Comparison of ENCODE assay signal across 10 cellular contexts in genomic region chr9:34559616-34560546, GRCh38. TPM values are rescaled to one million over a fixed set of nuclear protein-coding genes. Genes with fewer than 3 reads are reported as not detected.
A peak's percentile ranks its signal among the peaks of the same experiment; 100 is the strongest.
DNase-seq lines count a peak whose midpoint lies in the region; ATAC-seq, FAIRE-seq and TF ChIP-seq lines count a peak whose summit lies in the region.
"Had no signal": no experiment of that assay in that cellular context is flagged by ENCODE, and none has a peak within 500 bp of the region (broad histone marks: within the 10 kb centered on the region; RNA-seq: fewer than 3 reads in every experiment).

No MANE protein-coding gene starts in this region.

- WGBS in body of pancreas, 2 donors: 20 to 25% methylated on average over 14 to 20 of the region's 21 CpGs
- 10 to 20% (median 15%) methylated on average over 21 of the region's 21 CpGs for WGBS in small intestine, 3 donors

- H3K4me1 ChIP-seq in body of pancreas (peaks cover 11% of the 10 kb centered on the region), small intestine (ENCODE audit: control insufficient read depth in 2 of 2, insufficient read depth in 1 of 2, low read depth in 1 of 2, low read length in 1 of 2) (peaks cover 0 to 5% of the 10 kb centered on the region in 2 donors)

- intact Hi-C loops in body of pancreas (cut with DNase I): no loop called here

- H3K9me3 ChIP-seq in body of pancreas (no peaks in the 10 kb centered on the region), small intestine (ENCODE audit: control insufficient read depth, low read depth) (no peaks in the 10 kb centered on the region)

- FAIRE-seq in small intestine (lab: Jason Lieb, UNC): no peak

- H3K27ac ChIP-seq in body of pancreas (no peak overlapping the region), small intestine (ENCODE audit: low read depth in 1 of 2, low read length in 1 of 2) (peak overlapping the region; percentile 22 to 92)
- H3K27ac ChIP-seq: tibial artery had no signal

- TF ChIP-seq CTCF in HFF-Myc (IDR thresholded peaks at IDR 0.05; ENCODE audit: low read depth, low read length, missing control alignments) (no peak), body of pancreas (IDR thresholded peaks at IDR 0.05) (no peak)

- H3K27me3 ChIP-seq in body of pancreas: no peaks in the 10 kb centered on the region
- H3K27me3 ChIP-seq in small intestine (ENCODE audit: control insufficient read depth in 2 of 2, insufficient read depth in 2 of 2, low read length in 2 of 2): peaks cover 0 to 4% of the 10 kb centered on the region in 2 donors

- ATAC-seq in body of pancreas: peak; percentile 54
- ATAC-seq in HG03571 (IDR thresholded peaks at IDR 0.05; ENCODE audit: unreplicated experiment): no peak
- ATAC-seq: T-helper 17 cell had no signal

- TF ChIP-seq POLR2A in body of pancreas (IDR thresholded peaks at IDR 0.05): no peak

- no peak overlapping the region for H3K4me3 ChIP-seq in HFF-Myc (replicated peaks; ENCODE audit: low read depth, low read length)
- H3K4me3 ChIP-seq in body of pancreas: no peak overlapping the region
- no peak overlapping the region for H3K4me3 ChIP-seq in small intestine (ENCODE audit: low read depth in 1 of 2, low read length in 2 of 2)
- H3K4me3 ChIP-seq: tibial artery had no signal

- H3K36me3 ChIP-seq in body of pancreas (replicated peaks in 1 of 2; ENCODE audit: insufficient read depth in 1 of 2, low read depth in 2 of 2) (no peaks in the 10 kb centered on the region), small intestine (ENCODE audit: control insufficient read depth in 2 of 2, insufficient read depth in 2 of 2, low read length in 2 of 2) (no peaks in the 10 kb centered on the region)
- H3K36me3 ChIP-seq: tibial artery had no signal

- DNase-seq in HFF-Myc (ENCODE audit: extremely low read depth, low read depth): peak; percentile 48
- DNase-seq in body of pancreas: peak in 3 of 4 donors; percentile 17 to 44 (median 40)
- DNase-seq in iPS-NIHi11 (ENCODE audit: low spot score): peak; percentile 57
- DNase-seq in small intestine: peak; percentile 90
- DNase-seq in DMS114 treated with DMSO at 0.1 percent for 48 hours (lab: John Stamatoyannopoulos, UW; ENCODE audit: unreplicated experiment): no peak
- no peak for DNase-seq in activated effector memory CD4-positive, alpha-beta T cell treated with Interleukin-2 at 50 U/mL for 16 hours
- DNase-seq in NCI-H2227 treated with DMSO at 0.1 percent for 48 hours (lab: John Stamatoyannopoulos, UW): no peak
- DNase-seq: T-helper 17 cell had no signal

RNA-seq across cellular contexts. Expression of gene CNTFR, which starts 29.6 kb away (rescaled TPM):
- total RNA-seq in body of pancreas: 10 to 100 TPM in 1 of 2 donors, 1 to 10 TPM in 1; 1.6 to 16.8 TPM
- polyA plus RNA-seq in small intestine: 1 to 10 TPM; 1.1 to 8.7 (median 3.0) TPM
- total RNA-seq: T-helper 17 cell had no signal

RNA-seq across cellular contexts. Expression of gene ENHO, which starts 37.1 kb away (rescaled TPM):
- total RNA-seq in body of pancreas: 1 to 10 TPM in 1 of 2 donors, not detected in 1; 2.9 TPM
- polyA plus RNA-seq in small intestine: 1 to 10 TPM; 1.8 to 8.9 (median 1.8) TPM

RNA-seq across cellular contexts. Expression of gene RPP25L, which starts 52.0 kb away (rescaled TPM):
- 10 to 100 TPM in 1 of 2 donors, 1 to 10 TPM in 1; 8.6 to 16.9 TPM for total RNA-seq in body of pancreas
- polyA plus RNA-seq in small intestine: 10 to 100 TPM; 54.5 to 93.7 (median 90.2) TPM

Comparison
In these comparisons a context has a peak if more than half of its experiments do, and no peak if none do; other contexts are left out.
1. DNase-seq: peak in HFF-Myc (single experiment), body of pancreas (3 of 4), iPS-NIHi11 (single experiment) and small intestine (single experiment); none in DMS114 treated with DMSO at 0.1 percent for 48 hours (single experiment), activated effector memory CD4-positive, alpha-beta T cell treated with Interleukin-2 at 50 U/mL for 16 hours (single experiment) and NCI-H2227 treated with DMSO at 0.1 percent for 48 hours (single experiment).
2. H3K27ac ChIP-seq: peak in small intestine (2 of 2); none in body of pancreas (0 of 4).